9 cellular contexts compared by ENCODE assay signal in the genomic region with DNA sequence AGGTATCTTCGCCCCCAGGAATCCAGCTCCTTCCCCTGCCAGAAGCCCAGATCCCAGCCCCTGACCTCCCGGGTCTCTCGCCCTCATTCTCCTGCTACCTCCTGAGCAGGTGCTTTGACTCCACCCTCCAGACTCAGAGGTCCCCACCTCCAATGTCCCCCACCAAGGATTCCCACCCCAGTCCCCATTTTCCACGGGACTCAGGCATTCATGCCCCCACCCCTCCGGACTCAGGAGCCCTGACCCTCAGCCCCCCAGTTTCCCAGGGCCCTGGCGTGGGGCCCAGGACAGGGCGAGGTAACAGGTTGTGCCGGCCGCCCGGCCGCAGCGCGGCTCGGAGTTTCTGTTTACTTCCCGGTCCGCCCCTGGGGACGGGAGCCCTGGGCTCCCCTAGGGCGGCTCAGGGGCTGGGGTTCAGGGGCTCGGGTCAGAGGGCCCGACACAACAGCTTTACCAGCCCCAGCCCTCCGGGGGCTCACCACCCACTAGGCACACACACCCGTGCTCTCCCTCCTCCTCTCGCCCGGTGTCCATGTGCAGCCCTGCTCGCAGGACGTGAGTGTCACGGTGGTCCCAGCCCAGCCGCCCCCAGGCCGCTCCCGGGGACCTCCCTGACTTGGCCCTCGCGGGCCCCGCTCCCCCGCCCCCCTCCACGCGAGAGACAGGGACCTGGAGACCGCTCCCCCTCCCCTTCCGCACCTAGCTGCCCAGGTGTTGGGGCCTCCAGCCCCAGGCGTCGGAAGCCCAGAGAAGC. TPM values are rescaled to one million over a fixed set of nuclear protein-coding genes. Genes with fewer than 3 reads are reported as not detected.
DNase-seq lines count a peak whose midpoint lies in the region; ATAC-seq and TF ChIP-seq lines count a peak whose summit lies in the region.
"Had no signal": no experiment of that assay in that cellular context is flagged by ENCODE, and none has a peak within 500 bp of the region (broad histone marks: within the 10 kb centered on the region; RNA-seq: fewer than 3 reads in every experiment).

No MANE protein-coding gene starts in this region.

- H3K27ac ChIP-seq in C4-2B (peak overlapping the region; percentile 66), lung (ENCODE audit: low read depth in 1 of 2, low read length in 1 of 2) (peak overlapping the region in 1 of 2 donors; percentile 53)

- POLR2A ChIA-PET in activated CD4-positive, alpha-beta memory T cell treated with anti-CD3 and anti-CD28 coated beads for 36 hours (lab: Charles Lee), result no interaction called here

- H3K36me3 Mint-ChIP-seq in activated T-helper 2 cell treated with anti-CD3 and anti-CD28 coated beads, Interferon-gamma antibody, Interleukin-2, Interleukin-4, amounts not matched to agents 10 μg/mL and 5 μg/mL and 100 μg/mL, durations not matched to agents 14 hours and 24 hours and 36 hours (ENCODE audit: low read depth), result no peaks in the 10 kb centered on the region
- no peaks in the 10 kb centered on the region for H3K36me3 Mint-ChIP-seq in activated CD4-positive, alpha-beta memory T cell treated with anti-CD3 and anti-CD28 coated beads for 36 hours
- H3K36me3 Mint-ChIP-seq: activated naive CD8-positive, alpha-beta T cell had no signal

- no peak for DNase-seq in lung (ENCODE audit: low spot score)
- DNase-seq in activated T-helper 2 cell treated with anti-CD3 and anti-CD28 coated beads, Interferon-gamma antibody, Interleukin-2, Interleukin-4, amounts not matched to agents 10 μg/mL and 5 μg/mL and 100 μg/mL, durations not matched to agents 14 hours and 24 hours and 36 hours (ENCODE audit: low spot score), result no peak
- no peak for DNase-seq in activated CD4-positive, alpha-beta memory T cell treated with anti-CD3 and anti-CD28 coated beads for 36 hours

- no peaks in the 10 kb centered on the region for H3K27me3 ChIP-seq in lung (ENCODE audit: control insufficient read depth, insufficient read depth)

- peaks cover 68% of the 10 kb centered on the region for H3K27me3 Mint-ChIP-seq in activated T-helper 2 cell treated with anti-CD3 and anti-CD28 coated beads, Interferon-gamma antibody, Interleukin-2, Interleukin-4, amounts not matched to agents 10 μg/mL and 5 μg/mL and 100 μg/mL, durations not matched to agents 14 hours and 24 hours and 36 hours (ENCODE audit: low read depth)
- peaks cover 55% of the 10 kb centered on the region for H3K27me3 Mint-ChIP-seq in activated CD4-positive, alpha-beta memory T cell treated with anti-CD3 and anti-CD28 coated beads for 36 hours

- no peak for TF ChIP-seq CTCF in C4-2B (conservative IDR thresholded peaks at IDR 0.05)
- no peak for TF ChIP-seq CTCF in lung (IDR thresholded peaks at IDR 0.05; ENCODE audit: control extremely low read depth, extremely low read depth)

- peak; percentile 4; the same call in 1 of the 3 replicates for ATAC-seq in SK-N-SH treated with all-trans-retinoic acid at 6 μM for 48 hours
- ATAC-seq in lung (ENCODE audit: insufficient read depth, low FRiP score), result no peak
- no peak for ATAC-seq in GM18858 (IDR thresholded peaks at IDR 0.05; ENCODE audit: unreplicated experiment)

- H3K9me3 ChIP-seq in lung (ENCODE audit: control insufficient read depth in 2 of 2, insufficient read depth in 1 of 2, low read length in 1 of 2), result no peaks in the 10 kb centered on the region

- intact Hi-C loops in activated T-helper 2 cell treated with anti-CD3 and anti-CD28 coated beads, Interferon-gamma antibody, Interleukin-2, Interleukin-4, amounts not matched to agents 10 μg/mL and 5 μg/mL and 100 μg/mL, durations not matched to agents 14 hours and 24 hours and 36 hours (cut with micrococcal nuclease), result no loop called here
- intact Hi-C loops in activated CD4-positive, alpha-beta memory T cell treated with anti-CD3 and anti-CD28 coated beads for 36 hours (cut with micrococcal nuclease), result no loop called here

- H3K4me3 ChIP-seq in lung, result peak overlapping the region; percentile 12

- H3K4me1 Mint-ChIP-seq in activated T-helper 2 cell treated with anti-CD3 and anti-CD28 coated beads, Interferon-gamma antibody, Interleukin-2, Interleukin-4, amounts not matched to agents 10 μg/mL and 5 μg/mL and 100 μg/mL, durations not matched to agents 14 hours and 24 hours and 36 hours (ENCODE audit: low read depth), result peaks cover 5% of the 10 kb centered on the region
- H3K4me1 Mint-ChIP-seq in activated CD4-positive, alpha-beta memory T cell treated with anti-CD3 and anti-CD28 coated beads for 36 hours (ENCODE audit: low read depth), result peaks cover 14% of the 10 kb centered on the region

- CTCF ChIA-PET in activated CD4-positive, alpha-beta memory T cell treated with anti-CD3 and anti-CD28 coated beads for 36 hours (lab: Charles Lee), result interaction anchor here (0.6 to 9.2 kb wide), 4 partner anchors 12 to 66 kb away, joined by 3 to 92 read pairs (median 4); partner anchors contain the start of genes HCFC1R1 and THOC6

- WGBS in lung, 2 donors, result 4% methylated on average over 28 to 40 of the region's 40 CpGs

- no peaks in the 10 kb centered on the region for H3K9me3 Mint-ChIP-seq in activated T-helper 2 cell treated with anti-CD3 and anti-CD28 coated beads, Interferon-gamma antibody, Interleukin-2, Interleukin-4, amounts not matched to agents 10 μg/mL and 5 μg/mL and 100 μg/mL, durations not matched to agents 14 hours and 24 hours and 36 hours
- no peaks in the 10 kb centered on the region for H3K9me3 Mint-ChIP-seq in activated CD4-positive, alpha-beta memory T cell treated with anti-CD3 and anti-CD28 coated beads for 36 hours
- H3K9me3 Mint-ChIP-seq: neural crest cell had no signal

- H3K4me3 Mint-ChIP-seq in activated T-helper 2 cell treated with anti-CD3 and anti-CD28 coated beads, Interferon-gamma antibody, Interleukin-2, Interleukin-4, amounts not matched to agents 10 μg/mL and 5 μg/mL and 100 μg/mL, durations not matched to agents 14 hours and 24 hours and 36 hours (ENCODE audit: low read depth), result no peak overlapping the region
- no peak overlapping the region for H3K4me3 Mint-ChIP-seq in activated CD4-positive, alpha-beta memory T cell treated with anti-CD3 and anti-CD28 coated beads for 36 hours
- H3K4me3 Mint-ChIP-seq: neural crest cell had no signal

- no peaks in the 10 kb centered on the region for H3K36me3 ChIP-seq in lung (ENCODE audit: control insufficient read depth in 2 of 2, insufficient read depth in 2 of 2, low read length in 2 of 2)

- H3K4me1 ChIP-seq in lung (ENCODE audit: control insufficient read depth in 2 of 2, insufficient read depth in 2 of 2, low read length in 2 of 2), result peaks cover 0 to 4% of the 10 kb centered on the region in 2 donors

- no peak overlapping the region for H3K27ac Mint-ChIP-seq in activated T-helper 2 cell treated with anti-CD3 and anti-CD28 coated beads, Interferon-gamma antibody, Interleukin-2, Interleukin-4, amounts not matched to agents 10 μg/mL and 5 μg/mL and 100 μg/mL, durations not matched to agents 14 hours and 24 hours and 36 hours
- H3K27ac Mint-ChIP-seq in activated CD4-positive, alpha-beta memory T cell treated with anti-CD3 and anti-CD28 coated beads for 36 hours, result no peak overlapping the region
- H3K27ac Mint-ChIP-seq: activated naive CD8-positive, alpha-beta T cell had no signal

TF ChIP-seq in SK-N-SH treated with all-trans-retinoic acid at 6 μM for 48 hours, 23 proteins besides CTCF, POLR2A, EP300 and RAD21:
- TF ChIP-seq, protein P1, sequence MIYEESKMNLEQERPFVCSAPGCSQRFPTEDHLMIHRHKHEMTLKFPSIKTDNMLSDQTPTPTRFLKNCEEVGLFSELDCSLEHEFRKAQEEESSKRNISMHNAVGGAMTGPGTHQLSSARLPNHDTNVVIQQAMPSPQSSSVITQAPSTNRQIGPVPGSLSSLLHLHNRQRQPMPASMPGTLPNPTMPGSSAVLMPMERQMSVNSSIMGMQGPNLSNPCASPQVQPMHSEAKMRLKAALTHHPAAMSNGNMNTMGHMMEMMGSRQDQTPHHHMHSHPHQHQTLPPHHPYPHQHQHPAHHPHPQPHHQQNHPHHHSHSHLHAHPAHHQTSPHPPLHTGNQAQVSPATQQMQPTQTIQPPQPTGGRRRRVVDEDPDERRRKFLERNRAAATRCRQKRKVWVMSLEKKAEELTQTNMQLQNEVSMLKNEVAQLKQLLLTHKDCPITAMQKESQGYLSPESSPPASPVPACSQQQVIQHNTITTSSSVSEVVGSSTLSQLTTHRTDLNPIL (CRISPR knock-in tag; IDR thresholded peaks at IDR 0.05; ENCODE audit: low read depth), result no peak
- TF ChIP-seq BACH2 (CRISPR knock-in tag; IDR thresholded peaks at IDR 0.05; ENCODE audit: borderline replicate concordance), result no peak
- TF ChIP-seq GLIS3 (CRISPR knock-in tag; IDR thresholded peaks at IDR 0.05), result no peak

RNA-seq across cellular contexts. Expression of gene BICDL2, which starts 0.6 kb away (rescaled TPM):
- 10 to 100 TPM; 15.9 to 24.4 TPM for total RNA-seq in lung
- polyA plus RNA-seq in lung, result 10 to 100 TPM; 12.7 to 17.1 TPM
- total RNA-seq in activated T-helper 2 cell treated with anti-CD3 and anti-CD28 coated beads, Interferon-gamma antibody, Interleukin-2, Interleukin-4, amounts not matched to agents 10 μg/mL and 5 μg/mL and 100 μg/mL, durations not matched to agents 14 hours and 24 hours and 36 hours, result 0.71 and 0.84 TPM in 2 replicates
- under 1 TPM; 0.40 to 0.46 TPM for total RNA-seq in activated CD4-positive, alpha-beta memory T cell treated with anti-CD3 and anti-CD28 coated beads for 36 hours
- total RNA-seq: fibroblast of lung, neural crest cell had no signal
- polyA plus RNA-seq: fibroblast of lung had no signal

RNA-seq across cellular contexts. Expression of gene MMP25, which starts 10.2 kb away (rescaled TPM):
- total RNA-seq in lung, result 10 to 100 TPM in 1 of 2 donors, 1 to 10 TPM in 1; 4.2 to 34.9 TPM
- polyA plus RNA-seq in lung, result 10 to 100 TPM in 1 of 2 donors, 1 to 10 TPM in 1; 6.2 to 94.4 TPM
- total RNA-seq in activated T-helper 2 cell treated with anti-CD3 and anti-CD28 coated beads, Interferon-gamma antibody, Interleukin-2, Interleukin-4, amounts not matched to agents 10 μg/mL and 5 μg/mL and 100 μg/mL, durations not matched to agents 14 hours and 24 hours and 36 hours, result 7.7 TPM in 2 replicates
- 1 to 10 TPM; 2.2 TPM for total RNA-seq in activated CD4-positive, alpha-beta memory T cell treated with anti-CD3 and anti-CD28 coated beads for 36 hours
- total RNA-seq: fibroblast of lung had no signal

RNA-seq across cellular contexts. Expression of gene THOC6, which starts 12.3 kb away (rescaled TPM):
- total RNA-seq in lung, result 10 to 100 TPM; 12.7 to 39.9 TPM
- 10 to 100 TPM; 40.0 to 58.3 TPM for polyA plus RNA-seq in lung
- total RNA-seq in activated T-helper 2 cell treated with anti-CD3 and anti-CD28 coated beads, Interferon-gamma antibody, Interleukin-2, Interleukin-4, amounts not matched to agents 10 μg/mL and 5 μg/mL and 100 μg/mL, durations not matched to agents 14 hours and 24 hours and 36 hours, result 59.0 and 59.1 TPM in 2 replicates
- 10 to 100 TPM; 41.2 to 42.7 TPM for total RNA-seq in activated CD4-positive, alpha-beta memory T cell treated with anti-CD3 and anti-CD28 coated beads for 36 hours

RNA-seq across cellular contexts. Expression of gene HCFC1R1, which starts 12.4 kb away (rescaled TPM):
- 10 to 100 TPM; 10.9 to 51.1 TPM for total RNA-seq in lung
- polyA plus RNA-seq in lung, result 100 to 1,000 TPM in 1 of 2 donors, 10 to 100 TPM in 1; 40.4 to 138 TPM
- 29.9 and 30.3 TPM in 2 replicates for total RNA-seq in activated T-helper 2 cell treated with anti-CD3 and anti-CD28 coated beads, Interferon-gamma antibody, Interleukin-2, Interleukin-4, amounts not matched to agents 10 μg/mL and 5 μg/mL and 100 μg/mL, durations not matched to agents 14 hours and 24 hours and 36 hours
- total RNA-seq in activated CD4-positive, alpha-beta memory T cell treated with anti-CD3 and anti-CD28 coated beads for 36 hours, result 10 to 100 TPM; 31.8 to 32.8 TPM

RNA-seq across cellular contexts. Expression of gene TNFRSF12A, which starts 16.0 kb away (rescaled TPM):
- 100 to 1,000 TPM in 1 of 2 donors, 10 to 100 TPM in 1; 19.1 to 107 TPM for total RNA-seq in lung
- 100 to 1,000 TPM; 132 to 192 TPM for polyA plus RNA-seq in lung
- 9.6 and 11.6 TPM in 2 replicates for total RNA-seq in activated T-helper 2 cell treated with anti-CD3 and anti-CD28 coated beads, Interferon-gamma antibody, Interleukin-2, Interleukin-4, amounts not matched to agents 10 μg/mL and 5 μg/mL and 100 μg/mL, durations not matched to agents 14 hours and 24 hours and 36 hours
- total RNA-seq in activated CD4-positive, alpha-beta memory T cell treated with anti-CD3 and anti-CD28 coated beads for 36 hours, result 1 to 10 TPM; 6.5 to 8.6 TPM
